Comparison of ENCODE assay signal across 17 cellular contexts in genomic region chr5:3311443-3311842, GRCh38.
DNase-seq lines count a peak whose midpoint lies in the region; ATAC-seq, FAIRE-seq and TF ChIP-seq lines count a peak whose summit lies in the region.
"Had no signal": no experiment of that assay in that cellular context is flagged by ENCODE, and none has a peak within 500 bp of the region (broad histone marks: within the 10 kb centered on the region; RNA-seq: fewer than 3 reads in every experiment).

No MANE protein-coding gene starts in this region.

- ATAC-seq in body of pancreas = peak; percentile 49
- ATAC-seq: left cardiac atrium, PC-3 had no signal

- H3K9me3 ChIP-seq in body of pancreas = no peaks in the 10 kb centered on the region
- peaks cover 9% of the 10 kb centered on the region for H3K9me3 ChIP-seq in vagina
- H3K9me3 ChIP-seq: uterus had no signal

- DNase-seq in NCI-H524 treated with DMSO at 0.1 percent for 48 hours (lab: John Stamatoyannopoulos, UW) (peak; percentile 49), body of pancreas (peak in 1 of 4 donors; percentile 13), kidney tubule cell (ENCODE audit: low spot score) (peak; percentile 70), urothelium cell line (ENCODE audit: low spot score) (peak; percentile 67), NCI-H69 (lab: John Stamatoyannopoulos, UW) (no peak), SIG-M5 (lab: John Stamatoyannopoulos, UW) (no peak), vagina (ENCODE audit: extremely low spot score in 2 of 2) (no peak)
- DNase-seq: activated CD4-positive, alpha-beta T cell treated with anti-CD3 and anti-CD28 coated beads, Interleukin-2, amount 10 ng/mL, durations not matched to agents 7 days and 5 days; amniotic stem cell; Caco-2; HCEC 1CT; left cardiac atrium; NCI-H2029 treated with DMSO at 0.1 percent for 48 hours; NCI-H82; uterus had no signal

- FAIRE-seq in urothelium cell line (lab: Jason Lieb, UNC) = peak; percentile 58
- FAIRE-seq: TTC549 had no signal

- H3K4me1 ChIP-seq in body of pancreas (peaks cover 4% of the 10 kb centered on the region), vagina (no peaks in the 10 kb centered on the region)
- H3K4me1 ChIP-seq: Caco-2, uterus had no signal

- H3K27ac ChIP-seq in body of pancreas (peak overlapping the region; percentile 58 to 85 (median 76)), vagina (no peak overlapping the region)
- H3K27ac ChIP-seq: uterus had no signal

- intact Hi-C loops in body of pancreas (cut with DNase I) (no loop called here), vagina (cut with DNase I) (no loop called here)

- H3K36me3 ChIP-seq in body of pancreas (replicated peaks in 1 of 2; ENCODE audit: insufficient read depth in 1 of 2, low read depth in 2 of 2) (no peaks in the 10 kb centered on the region), vagina (no peaks in the 10 kb centered on the region)
- H3K36me3 ChIP-seq: uterus had no signal

- no peak overlapping the region for H3K4me3 ChIP-seq in body of pancreas
- H3K4me3 ChIP-seq in vagina = no peak overlapping the region
- H3K4me3 ChIP-seq: uterus had no signal

- TF ChIP-seq CTCF in body of pancreas (IDR thresholded peaks at IDR 0.05) (no peak), vagina (IDR thresholded peaks at IDR 0.05) (no peak)

- H3K27me3 ChIP-seq in body of pancreas = no peaks in the 10 kb centered on the region
- H3K27me3 ChIP-seq in vagina = no peaks in the 10 kb centered on the region
- H3K27me3 ChIP-seq: uterus had no signal

- WGBS in body of pancreas, 2 donors = 60 to 73% methylated on average over 7 of the region's 7 CpGs

- TF ChIP-seq POLR2A in body of pancreas (IDR thresholded peaks at IDR 0.05) (no peak), vagina (IDR thresholded peaks at IDR 0.05) (no peak)

Comparison
In these comparisons a context has a peak if more than half of its experiments do, and no peak if none do; other contexts are left out.
1. DNase-seq: peak in NCI-H524 treated with DMSO at 0.1 percent for 48 hours (single experiment), kidney tubule cell (single experiment) and urothelium cell line (single experiment); none in NCI-H69 (single experiment), SIG-M5 (single experiment) and vagina (0 of 2).